42 cellular contexts compared by ENCODE assay signal in genomic region chr14:58398495-58398894, GRCh38. TPM values are rescaled to one million over a fixed set of nuclear protein-coding genes. Genes with fewer than 3 reads are reported as not detected.
"Had no signal": no experiment of that assay in that cellular context is flagged by ENCODE, and none has a peak within 500 bp of the region (broad histone marks: within the 10 kb centered on the region; RNA-seq: fewer than 3 reads in every experiment).

No MANE protein-coding gene starts in this region.

- ATAC-seq: activated naive CD4-positive, alpha-beta T cell treated with anti-CD3 and anti-CD28 coated beads, Interleukin-2, amount 50 U/mL, for 72 hours; activated naive CD8-positive, alpha-beta T cell treated with anti-CD3 and anti-CD28 coated beads, Interleukin-2, amount 50 U/mL, for 24 hours; activated T-cell treated with anti-CD3 and anti-CD28 coated beads, Interleukin-2, amount 50 U/mL, for 4 hours; activated T-cell treated with anti-CD3 and anti-CD28 coated beads, Interleukin-2, amount 50 U/mL, for 72 hours; activated T-helper 17 cell treated with anti-CD3 and anti-CD28 coated beads, Interleukin-2, amount 50 U/mL, for 72 hours; body of pancreas had no signal

- H3K9me3 Mint-ChIP-seq: activated naive CD4-positive, alpha-beta T cell treated with anti-CD3 and anti-CD28 coated beads for 36 hours; activated naive CD4-positive, alpha-beta T cell treated with anti-CD3 and anti-CD28 coated beads, Interleukin-2, amount 10 ng/mL, durations not matched to agents 7 days and 5 days; activated naive CD4-positive, alpha-beta T cell treated with anti-CD3 and anti-CD28 coated beads, Interleukin-2, amount 50 U/mL, for 24 hours; activated naive CD4-positive, alpha-beta T cell treated with anti-CD3 and anti-CD28 coated beads, Interleukin-2, amount 50 U/mL, for 72 hours; activated naive CD8-positive, alpha-beta T cell treated with anti-CD3 and anti-CD28 coated beads for 36 hours; activated naive CD8-positive, alpha-beta T cell treated with anti-CD3 and anti-CD28 coated beads, Interleukin-2, amount 10 ng/mL, durations not matched to agents 7 days and 5 days; activated naive CD8-positive, alpha-beta T cell treated with anti-CD3 and anti-CD28 coated beads, Interleukin-2, amount 50 U/mL, for 24 hours; activated T-cell treated with anti-CD3 and anti-CD28 coated beads, Interleukin-2, amount 50 U/mL, for 4 hours; activated T-cell treated with anti-CD3 and anti-CD28 coated beads, Interleukin-2, amount 50 U/mL, for 72 hours; activated T-helper 1 cell treated with anti-CD3 and anti-CD28 coated beads, Interleukin-12 subunit alpha, Interleukin-12 subunit beta, Interleukin-2, Interleukin-4 antibody, amounts not matched to agents 30 ng/mL and 10 ng/mL and 1 ng/mL, durations not matched to agents 14 hours and 24 hours and 36 hours; activated T-helper 17 cell treated with anti-CD3 and anti-CD28 coated beads, Interleukin-2, amount 50 U/mL, for 72 hours; activated T-helper 2 cell treated with anti-CD3 and anti-CD28 coated beads, Interferon-gamma antibody, Interleukin-2, Interleukin-4, amounts not matched to agents 10 μg/mL and 5 μg/mL and 100 μg/mL, durations not matched to agents 14 hours and 24 hours and 36 hours; central memory CD8-positive, alpha-beta T cell had no signal

- H3K27me3 Mint-ChIP-seq: activated naive CD4-positive, alpha-beta T cell treated with anti-CD3 and anti-CD28 coated beads, Interleukin-2, amount 50 U/mL, for 24 hours; activated naive CD8-positive, alpha-beta T cell; activated naive CD8-positive, alpha-beta T cell treated with anti-CD3 and anti-CD28 coated beads for 36 hours; activated naive CD8-positive, alpha-beta T cell treated with anti-CD3 and anti-CD28 coated beads, Interleukin-2, amount 10 ng/mL, durations not matched to agents 7 days and 5 days; activated naive CD8-positive, alpha-beta T cell treated with anti-CD3 and anti-CD28 coated beads, Interleukin-2, amount 50 U/mL, for 24 hours; activated T-helper 17 cell treated with anti-CD3 and anti-CD28 coated beads, Interleukin-2, amount 50 U/mL, for 72 hours; central memory CD8-positive, alpha-beta T cell had no signal

- H3K36me3 Mint-ChIP-seq: activated naive CD4-positive, alpha-beta T cell treated with anti-CD3 and anti-CD28 coated beads, Interleukin-2, amount 10 ng/mL, durations not matched to agents 7 days and 5 days had no signal

- H3K27me3 ChIP-seq: adrenal gland, ascending aorta, body of pancreas, brain microvascular endothelial cell, breast epithelium had no signal

- H3K9me3 ChIP-seq: adrenal gland, ascending aorta, body of pancreas, breast epithelium had no signal

- H3K27ac Mint-ChIP-seq: activated naive CD4-positive, alpha-beta T cell treated with anti-CD3 and anti-CD28 coated beads for 36 hours; activated naive CD4-positive, alpha-beta T cell treated with anti-CD3 and anti-CD28 coated beads, Interleukin-2, amount 10 ng/mL, durations not matched to agents 7 days and 5 days; activated naive CD4-positive, alpha-beta T cell treated with anti-CD3 and anti-CD28 coated beads, Interleukin-2, amount 50 U/mL, for 24 hours; activated naive CD4-positive, alpha-beta T cell treated with anti-CD3 and anti-CD28 coated beads, Interleukin-2, amount 50 U/mL, for 72 hours; activated naive CD8-positive, alpha-beta T cell; activated naive CD8-positive, alpha-beta T cell treated with anti-CD3 and anti-CD28 coated beads for 36 hours; activated naive CD8-positive, alpha-beta T cell treated with anti-CD3 and anti-CD28 coated beads, Interleukin-2, amount 10 ng/mL, durations not matched to agents 7 days and 5 days; activated naive CD8-positive, alpha-beta T cell treated with anti-CD3 and anti-CD28 coated beads, Interleukin-2, amount 50 U/mL, for 24 hours; activated T-cell treated with anti-CD3 and anti-CD28 coated beads, Interleukin-2, amount 50 U/mL, for 72 hours; activated T-helper 1 cell treated with anti-CD3 and anti-CD28 coated beads, Interleukin-12 subunit alpha, Interleukin-12 subunit beta, Interleukin-2, Interleukin-4 antibody, amounts not matched to agents 30 ng/mL and 10 ng/mL and 1 ng/mL, durations not matched to agents 14 hours and 24 hours and 36 hours; activated T-helper 17 cell treated with anti-CD3 and anti-CD28 coated beads, Interleukin-2, amount 50 U/mL, for 72 hours; activated T-helper 2 cell treated with anti-CD3 and anti-CD28 coated beads, Interferon-gamma antibody, Interleukin-2, Interleukin-4, amounts not matched to agents 10 μg/mL and 5 μg/mL and 100 μg/mL, durations not matched to agents 14 hours and 24 hours and 36 hours had no signal

- DNase-seq: activated effector memory CD4-positive, alpha-beta T cell treated with anti-CD3 and anti-CD28 coated beads, Interleukin-2, amount 50 U/mL, for 16 hours; activated effector memory CD4-positive, alpha-beta T cell treated with Interleukin-2 at 50 U/mL for 16 hours; activated gamma-delta T cell; activated gamma-delta T cell treated with Interleukin-2 at 50 U/mL for 16 hours; activated naive CD4-positive, alpha-beta T cell; activated naive CD4-positive, alpha-beta T cell treated with anti-CD3 and anti-CD28 coated beads for 36 hours; activated naive CD4-positive, alpha-beta T cell treated with anti-CD3 and anti-CD28 coated beads, Interleukin-2, amount 10 ng/mL, durations not matched to agents 7 days and 5 days; activated naive CD4-positive, alpha-beta T cell treated with anti-CD3 and anti-CD28 coated beads, Interleukin-2, amount 50 U/mL, for 16 hours; activated naive CD4-positive, alpha-beta T cell treated with Interleukin-2 at 50 U/mL for 16 hours; activated naive CD8-positive, alpha-beta T cell treated with anti-CD3 and anti-CD28 coated beads for 36 hours; activated naive CD8-positive, alpha-beta T cell treated with anti-CD3 and anti-CD28 coated beads, Interleukin-2, amount 10 ng/mL, durations not matched to agents 7 days and 5 days; activated naive CD8-positive, alpha-beta T cell treated with anti-CD3 and anti-CD28 coated beads, Interleukin-2, amount 50 U/mL, for 24 hours; activated T-cell treated with anti-CD3 and anti-CD28 coated beads, Interleukin-2, amount 50 U/mL, for 4 hours; activated T-cell treated with anti-CD3 and anti-CD28 coated beads, Interleukin-2, amount 50 U/mL, for 48 hours; activated T-cell treated with anti-CD3 and anti-CD28 coated beads, Interleukin-2, amount 50 U/mL, for 72 hours; adrenal gland; amniotic stem cell; amygdala; anterior cingulate cortex; aorta; body of pancreas; brain microvascular endothelial cell; caudate nucleus; central memory CD4-positive, alpha-beta T cell; cerebellar nuclear complex had no signal

- H3K4me3 Mint-ChIP-seq: activated naive CD4-positive, alpha-beta T cell treated with anti-CD3 and anti-CD28 coated beads for 36 hours; activated naive CD4-positive, alpha-beta T cell treated with anti-CD3 and anti-CD28 coated beads, Interleukin-2, amount 10 ng/mL, durations not matched to agents 7 days and 5 days; activated naive CD4-positive, alpha-beta T cell treated with anti-CD3 and anti-CD28 coated beads, Interleukin-2, amount 50 U/mL, for 24 hours; activated naive CD8-positive, alpha-beta T cell; activated naive CD8-positive, alpha-beta T cell treated with anti-CD3 and anti-CD28 coated beads for 36 hours; activated naive CD8-positive, alpha-beta T cell treated with anti-CD3 and anti-CD28 coated beads, Interleukin-2, amount 10 ng/mL, durations not matched to agents 7 days and 5 days; activated naive CD8-positive, alpha-beta T cell treated with anti-CD3 and anti-CD28 coated beads, Interleukin-2, amount 50 U/mL, for 24 hours; activated T-cell treated with anti-CD3 and anti-CD28 coated beads, Interleukin-2, amount 50 U/mL, for 4 hours; activated T-cell treated with anti-CD3 and anti-CD28 coated beads, Interleukin-2, amount 50 U/mL, for 72 hours; activated T-helper 1 cell treated with anti-CD3 and anti-CD28 coated beads, Interleukin-12 subunit alpha, Interleukin-12 subunit beta, Interleukin-2, Interleukin-4 antibody, amounts not matched to agents 30 ng/mL and 10 ng/mL and 1 ng/mL, durations not matched to agents 14 hours and 24 hours and 36 hours; activated T-helper 17 cell treated with anti-CD3 and anti-CD28 coated beads, Interleukin-2, amount 50 U/mL, for 72 hours; brain; central memory CD8-positive, alpha-beta T cell had no signal

- H3K27ac ChIP-seq: adrenal gland, ascending aorta, body of pancreas, brain microvascular endothelial cell, breast epithelium, cardiac muscle cell had no signal

- FAIRE-seq: astrocyte, bronchial epithelial cell, colon had no signal

RNA-seq across cellular contexts. Expression of gene TOMM20L, which starts 2.8 kb away (rescaled TPM):
- total RNA-seq: activated naive CD4-positive, alpha-beta T cell treated with anti-CD3 and anti-CD28 coated beads for 36 hours; activated naive CD4-positive, alpha-beta T cell treated with anti-CD3 and anti-CD28 coated beads, Interleukin-2, amount 50 U/mL, for 72 hours; activated naive CD8-positive, alpha-beta T cell treated with anti-CD3 and anti-CD28 coated beads for 36 hours; activated naive CD8-positive, alpha-beta T cell treated with anti-CD3 and anti-CD28 coated beads, Interleukin-2, amount 10 ng/mL, durations not matched to agents 7 days and 5 days; activated T-cell treated with anti-CD3 and anti-CD28 coated beads, Interleukin-2, amount 50 U/mL, for 4 hours; activated T-cell treated with anti-CD3 and anti-CD28 coated beads, Interleukin-2, amount 50 U/mL, for 72 hours; activated T-helper 1 cell treated with anti-CD3 and anti-CD28 coated beads, Interleukin-12 subunit alpha, Interleukin-12 subunit beta, Interleukin-2, Interleukin-4 antibody, amounts not matched to agents 30 ng/mL and 10 ng/mL and 1 ng/mL, durations not matched to agents 14 hours and 24 hours and 36 hours; activated T-helper 17 cell treated with anti-CD3 and anti-CD28 coated beads, Interleukin-2, amount 50 U/mL, for 72 hours; activated T-helper 2 cell treated with anti-CD3 and anti-CD28 coated beads, Interferon-gamma antibody, Interleukin-2, Interleukin-4, amounts not matched to agents 10 μg/mL and 5 μg/mL and 100 μg/mL, durations not matched to agents 14 hours and 24 hours and 36 hours; aorta; ascending aorta; astrocyte; breast epithelium; bronchial epithelial cell; cardiac muscle cell; cardiac septum; cerebellum; chondrocyte had no signal
